Comparison of ENCODE assay signal across 1 cellular context in the genomic region with DNA sequence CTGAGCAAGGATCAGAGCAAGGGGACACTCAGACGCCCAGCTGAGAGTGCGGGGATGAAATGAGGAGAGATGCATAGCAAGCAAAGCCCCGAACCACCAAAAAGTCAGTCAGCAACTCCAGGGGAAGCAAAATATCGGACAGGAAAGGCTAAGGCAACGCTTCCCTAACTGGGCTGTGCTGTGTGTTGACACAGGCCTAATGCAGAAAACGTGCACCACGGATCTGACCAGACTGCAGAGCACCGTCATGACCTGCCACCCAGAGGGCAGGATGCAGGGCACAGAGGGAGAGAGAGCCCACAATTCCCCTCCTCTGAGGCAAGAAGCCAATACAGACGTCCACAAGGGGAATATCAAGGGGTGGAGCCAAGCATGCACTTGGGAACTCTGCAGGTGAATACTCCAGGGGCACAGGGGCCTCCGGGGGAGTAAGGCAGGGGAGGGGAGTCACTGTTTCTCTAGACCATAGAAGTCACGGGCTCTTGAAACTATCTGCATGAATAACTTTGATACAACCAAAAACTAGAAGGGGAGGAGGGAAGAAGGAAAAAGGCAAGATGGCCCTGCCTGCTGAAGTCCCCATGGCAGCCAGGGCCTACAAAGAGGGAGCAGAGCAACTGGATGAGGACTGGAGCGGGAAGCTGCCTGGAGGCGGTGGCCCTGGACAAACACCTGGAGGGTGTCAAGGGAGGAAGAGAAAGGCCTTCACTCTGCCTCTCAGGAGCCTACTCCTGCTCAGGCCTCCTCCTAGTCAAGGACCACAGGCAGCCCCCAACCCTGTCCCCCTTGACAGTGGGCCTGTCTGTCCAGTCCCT.
TF ChIP-seq lines count a peak whose summit lies in the region.

No MANE protein-coding gene starts in this region.

TF ChIP-seq in HepG2, 621 proteins besides CTCF, POLR2A, EP300 and RAD21 (continued from another document):
- TF ChIP-seq, protein P1, sequence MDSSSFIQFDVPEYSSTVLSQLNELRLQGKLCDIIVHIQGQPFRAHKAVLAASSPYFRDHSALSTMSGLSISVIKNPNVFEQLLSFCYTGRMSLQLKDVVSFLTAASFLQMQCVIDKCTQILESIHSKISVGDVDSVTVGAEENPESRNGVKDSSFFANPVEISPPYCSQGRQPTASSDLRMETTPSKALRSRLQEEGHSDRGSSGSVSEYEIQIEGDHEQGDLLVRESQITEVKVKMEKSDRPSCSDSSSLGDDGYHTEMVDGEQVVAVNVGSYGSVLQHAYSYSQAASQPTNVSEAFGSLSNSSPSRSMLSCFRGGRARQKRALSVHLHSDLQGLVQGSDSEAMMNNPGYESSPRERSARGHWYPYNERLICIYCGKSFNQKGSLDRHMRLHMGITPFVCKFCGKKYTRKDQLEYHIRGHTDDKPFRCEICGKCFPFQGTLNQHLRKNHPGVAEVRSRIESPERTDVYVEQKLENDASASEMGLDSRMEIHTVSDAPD (CRISPR knock-in tag; IDR thresholded peaks at IDR 0.05), result no peak
- TF ChIP-seq TRIM24 (CRISPR knock-in tag; IDR thresholded peaks at IDR 0.05), result no peak
- TF ChIP-seq ARNT (IDR thresholded peaks at IDR 0.05), result no peak
- TF ChIP-seq, protein P2, sequence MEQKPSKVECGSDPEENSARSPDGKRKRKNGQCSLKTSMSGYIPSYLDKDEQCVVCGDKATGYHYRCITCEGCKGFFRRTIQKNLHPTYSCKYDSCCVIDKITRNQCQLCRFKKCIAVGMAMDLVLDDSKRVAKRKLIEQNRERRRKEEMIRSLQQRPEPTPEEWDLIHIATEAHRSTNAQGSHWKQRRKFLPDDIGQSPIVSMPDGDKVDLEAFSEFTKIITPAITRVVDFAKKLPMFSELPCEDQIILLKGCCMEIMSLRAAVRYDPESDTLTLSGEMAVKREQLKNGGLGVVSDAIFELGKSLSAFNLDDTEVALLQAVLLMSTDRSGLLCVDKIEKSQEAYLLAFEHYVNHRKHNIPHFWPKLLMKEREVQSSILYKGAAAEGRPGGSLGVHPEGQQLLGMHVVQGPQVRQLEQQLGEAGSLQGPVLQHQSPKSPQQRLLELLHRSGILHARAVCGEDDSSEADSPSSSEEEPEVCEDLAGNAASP (CRISPR knock-in tag; IDR thresholded peaks at IDR 0.05; ENCODE audit: borderline replicate concordance), result no peak
- TF ChIP-seq, protein P3, sequence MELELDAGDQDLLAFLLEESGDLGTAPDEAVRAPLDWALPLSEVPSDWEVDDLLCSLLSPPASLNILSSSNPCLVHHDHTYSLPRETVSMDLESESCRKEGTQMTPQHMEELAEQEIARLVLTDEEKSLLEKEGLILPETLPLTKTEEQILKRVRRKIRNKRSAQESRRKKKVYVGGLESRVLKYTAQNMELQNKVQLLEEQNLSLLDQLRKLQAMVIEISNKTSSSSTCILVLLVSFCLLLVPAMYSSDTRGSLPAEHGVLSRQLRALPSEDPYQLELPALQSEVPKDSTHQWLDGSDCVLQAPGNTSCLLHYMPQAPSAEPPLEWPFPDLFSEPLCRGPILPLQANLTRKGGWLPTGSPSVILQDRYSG (CRISPR knock-in tag; IDR thresholded peaks at IDR 0.05), result no peak
- no peak for TF ChIP-seq SYNCRIP (IDR thresholded peaks at IDR 0.05; ENCODE audit: insufficient read depth, low read depth, low read length)
- TF ChIP-seq LCORL (IDR thresholded peaks at IDR 0.05), result no peak
- TF ChIP-seq LCORL (CRISPR knock-in tag; IDR thresholded peaks at IDR 0.05), result no peak
